11 cellular contexts compared by ENCODE assay signal in genomic region chr2:113211226-113212105, GRCh38. TPM values are rescaled to one million over a fixed set of nuclear protein-coding genes. Genes with fewer than 3 reads are reported as not detected.
DNase-seq lines count a peak whose midpoint lies in the region; ATAC-seq and FAIRE-seq lines count a peak whose summit lies in the region.
"Had no signal": no experiment of that assay in that cellular context is flagged by ENCODE, and none has a peak within 500 bp of the region (broad histone marks: within the 10 kb centered on the region; RNA-seq: fewer than 3 reads in every experiment).

No MANE protein-coding gene starts in this region.

- no peaks in the 10 kb centered on the region for H3K9me3 ChIP-seq in SK-N-MC (ENCODE audit: low read depth, low read length)

- H3K36me3 ChIP-seq in SK-N-MC (ENCODE audit: insufficient read depth, low read length): no peaks in the 10 kb centered on the region

- in situ Hi-C loops in Caki2 (cut with HindIII; ENCODE audit: low pct_unique_long_range_greater_than_20kb, low sequenced_read_pairs): no loop called here

- DNase-seq in Caki2 (ENCODE audit: low read depth) (peak; percentile 92), SK-N-MC (ENCODE audit: low read depth, low spot score) (no peak), Right ventricle myocardium superior (peak; percentile 65), renal cortical epithelial cell (ENCODE audit: low read depth) (peak; percentile 80), HTR-8/SVneo (ENCODE audit: insufficient read length, low spot score) (no peak), NCI-H146 (lab: John Stamatoyannopoulos, UW) (no peak)
- no peak for DNase-seq in stimulated activated naive CD4-positive, alpha-beta T cell (lab: John Stamatoyannopoulos, UW)
- DNase-seq: activated CD4-positive, alpha-beta T cell treated with anti-CD3 and anti-CD28 coated beads, Interleukin-2, amount 50 U/mL, for 4 hours; central memory CD4-positive, alpha-beta T cell; GF-D8 had no signal

- peak overlapping the region; percentile 67 for H3K4me3 ChIP-seq in SK-N-MC

- no peak for FAIRE-seq in HTR-8/SVneo (lab: Jason Lieb, UNC)

- H3K9ac ChIP-seq in SK-N-MC (ENCODE audit: insufficient read length): peak overlapping the region; percentile 51

- H3K27ac ChIP-seq in SK-N-MC: peak overlapping the region; percentile 83

- intact Hi-C loops in Right ventricle myocardium superior (cut with DNase I): loop anchor here (2.0 kb wide), 1 partner anchor 23 kb away; no protein-coding TSS in a partner anchor

- ATAC-seq in Right ventricle myocardium superior (ENCODE audit: poor library complexity) (peak; percentile 57), GM19023 (IDR thresholded peaks at IDR 0.05; ENCODE audit: unreplicated experiment) (no peak)

RNA-seq across cellular contexts. Expression of gene PSD4, which starts 37.7 kb away (rescaled TPM):
- 27.0 and 53.8 TPM in 2 replicates for total RNA-seq in Caki2 (2014; rRNA removed; shearing (Covaris generic); ENCODE audit: low replicate concordance)
- total RNA-seq in Right ventricle myocardium superior: 2.6 TPM
- 13.5 and 28.7 TPM in 2 replicates for total RNA-seq in renal cortical epithelial cell

Comparison
In these comparisons a context has a peak if more than half of its experiments do, and no peak if none do; other contexts are left out.
1. DNase-seq: peak in Caki2 (single experiment), Right ventricle myocardium superior (single experiment) and renal cortical epithelial cell (single experiment); none in SK-N-MC (single experiment), stimulated activated naive CD4-positive, alpha-beta T cell (0 of 6), HTR-8/SVneo (single experiment) and NCI-H146 (single experiment).